ENCODE assay signal across 1 cellular context in the genomic region with DNA sequence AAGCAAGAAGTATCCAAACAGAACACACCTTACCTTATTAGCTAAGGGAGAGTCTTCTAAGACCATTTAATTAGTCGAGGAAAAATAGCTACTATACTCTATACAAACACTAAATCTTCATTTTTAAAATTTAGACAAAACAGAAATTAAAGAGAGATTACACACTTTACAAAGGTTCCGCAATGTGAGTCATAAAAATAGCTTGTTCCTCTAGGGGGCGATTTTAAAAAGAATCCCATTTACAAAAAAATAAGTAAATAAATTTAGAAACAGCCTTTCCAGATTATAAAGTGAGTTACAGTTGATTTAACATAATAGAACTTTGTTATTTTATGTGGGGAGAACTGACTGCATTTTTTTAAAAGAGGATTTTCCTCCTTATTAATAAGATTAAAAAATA.
A peak's percentile ranks its signal among the peaks of the same experiment; 100 is the strongest.
TF ChIP-seq lines count a peak whose summit lies in the region.

No MANE protein-coding gene starts in this region.

TF ChIP-seq in IMR-90, 13 proteins besides CTCF, POLR2A, EP300 and RAD21:
- TF ChIP-seq SMC3 (IDR thresholded peaks at IDR 0.05; ENCODE audit: low read depth, low read length) (peak; percentile 11; the same call in 1 of the 2 replicates), MAZ (IDR thresholded peaks at IDR 0.05; ENCODE audit: borderline replicate concordance, low read depth, low read length) (no peak)
